Comparison of ENCODE assay signal across 10 cellular contexts in genomic region chr16:68972720-68973119, GRCh38.
A peak's percentile ranks its signal among the peaks of the same experiment; 100 is the strongest.
DNase-seq lines count a peak whose midpoint lies in the region; ATAC-seq and TF ChIP-seq lines count a peak whose summit lies in the region.
"Had no signal": no experiment of that assay in that cellular context is flagged by ENCODE, and none has a peak within 500 bp of the region (broad histone marks: within the 10 kb centered on the region; RNA-seq: fewer than 3 reads in every experiment).

No MANE protein-coding gene starts in this region.

- TF ChIP-seq CTCF in Calu3 (IDR thresholded peaks at IDR 0.05; ENCODE audit: unreplicated experiment) (no peak), NB4 (IDR thresholded peaks at IDR 0.05; ENCODE audit: low read depth, low read length) (peak; percentile 9), brain microvascular endothelial cell (IDR thresholded peaks at IDR 0.05; ENCODE audit: low read depth, low read length, missing control alignments) (peak; percentile 83), mucosa of descending colon (IDR thresholded peaks at IDR 0.05) (no peak)

- peaks cover 4% of the 10 kb centered on the region for H3K36me3 Mint-ChIP-seq in Calu3 (ENCODE audit: insufficient read depth, unreplicated experiment)
- peaks cover 23% of the 10 kb centered on the region for H3K36me3 Mint-ChIP-seq in activated CD4-positive, alpha-beta T cell treated with anti-CD3 and anti-CD28 coated beads, Interleukin-2, amount 10 ng/mL, durations not matched to agents 24 days and 14 days (ENCODE audit: low read depth)

- H3K27ac Mint-ChIP-seq in Calu3 (ENCODE audit: unreplicated experiment), result no peak overlapping the region
- no peak overlapping the region for H3K27ac Mint-ChIP-seq in activated CD4-positive, alpha-beta T cell treated with anti-CD3 and anti-CD28 coated beads, Interleukin-2, amount 10 ng/mL, durations not matched to agents 24 days and 14 days
- H3K27ac Mint-ChIP-seq: activated naive CD8-positive, alpha-beta T cell treated with anti-CD3 and anti-CD28 coated beads for 36 hours had no signal

- H3K9me3 ChIP-seq in mucosa of descending colon, result no peaks in the 10 kb centered on the region

- no peaks in the 10 kb centered on the region for H3K27me3 ChIP-seq in brain microvascular endothelial cell (replicated peaks)

- no peak overlapping the region for H3K4me3 Mint-ChIP-seq in Calu3 (ENCODE audit: low read depth, unreplicated experiment)
- no peak overlapping the region for H3K4me3 Mint-ChIP-seq in activated CD4-positive, alpha-beta T cell treated with anti-CD3 and anti-CD28 coated beads, Interleukin-2, amount 10 ng/mL, durations not matched to agents 24 days and 14 days
- H3K4me3 Mint-ChIP-seq: activated naive CD8-positive, alpha-beta T cell treated with anti-CD3 and anti-CD28 coated beads for 36 hours; T-cell had no signal

- TF ChIP-seq POLR2A in NB4 (IDR thresholded peaks at IDR 0.05; ENCODE audit: extremely low read depth, insufficient read length), result no peak

- H3K27me3 Mint-ChIP-seq in Calu3 (ENCODE audit: unreplicated experiment), result no peaks in the 10 kb centered on the region
- no peaks in the 10 kb centered on the region for H3K27me3 Mint-ChIP-seq in activated CD4-positive, alpha-beta T cell treated with anti-CD3 and anti-CD28 coated beads, Interleukin-2, amount 10 ng/mL, durations not matched to agents 24 days and 14 days
- H3K27me3 Mint-ChIP-seq: activated naive CD8-positive, alpha-beta T cell treated with anti-CD3 and anti-CD28 coated beads for 36 hours; T-cell had no signal

- no peaks in the 10 kb centered on the region for H3K9me3 Mint-ChIP-seq in Calu3 (ENCODE audit: low read depth, unreplicated experiment)
- no peaks in the 10 kb centered on the region for H3K9me3 Mint-ChIP-seq in activated CD4-positive, alpha-beta T cell treated with anti-CD3 and anti-CD28 coated beads, Interleukin-2, amount 10 ng/mL, durations not matched to agents 24 days and 14 days
- H3K9me3 Mint-ChIP-seq: activated naive CD8-positive, alpha-beta T cell treated with anti-CD3 and anti-CD28 coated beads for 36 hours; T-cell had no signal

- intact Hi-C loops in Calu3 (cut with micrococcal nuclease; ENCODE audit: unreplicated experiment) (no loop called here), mucosa of descending colon (cut with DNase I, micrococcal nuclease) (no loop called here)
- intact Hi-C loops in activated CD4-positive, alpha-beta T cell treated with anti-CD3 and anti-CD28 coated beads, Interleukin-2, amount 10 ng/mL, durations not matched to agents 24 days and 14 days (cut with micrococcal nuclease), result no loop called here

- ATAC-seq in mucosa of descending colon (peak; percentile 67), HG03378 (IDR thresholded peaks at IDR 0.05; ENCODE audit: unreplicated experiment) (no peak)
- ATAC-seq in activated CD4-positive, CD25-positive, alpha-beta regulatory T cell treated with anti-CD3 and anti-CD28 coated beads, Interleukin-2, amount 50 U/mL, for 24 hours, result no peak
- ATAC-seq: T-cell had no signal

- H3K4me3 ChIP-seq in NB4 (ENCODE audit: low read depth, low read length) (no peak overlapping the region), brain microvascular endothelial cell (ENCODE audit: low read depth, low read length) (no peak overlapping the region), mucosa of descending colon (no peak overlapping the region)

- H3K36me3 ChIP-seq in brain microvascular endothelial cell (replicated peaks) (no peaks in the 10 kb centered on the region), mucosa of descending colon (ENCODE audit: low read depth) (no peaks in the 10 kb centered on the region)

- no peak overlapping the region for H3K27ac ChIP-seq in brain microvascular endothelial cell

- peaks cover 15% of the 10 kb centered on the region for H3K4me1 Mint-ChIP-seq in Calu3 (ENCODE audit: low read depth, unreplicated experiment)
- no peaks in the 10 kb centered on the region for H3K4me1 Mint-ChIP-seq in activated CD4-positive, alpha-beta T cell treated with anti-CD3 and anti-CD28 coated beads, Interleukin-2, amount 10 ng/mL, durations not matched to agents 24 days and 14 days
- H3K4me1 Mint-ChIP-seq: activated naive CD8-positive, alpha-beta T cell treated with anti-CD3 and anti-CD28 coated beads for 36 hours; T-cell had no signal

- H3K4me1 ChIP-seq in mucosa of descending colon (ENCODE audit: low read depth), result no peaks in the 10 kb centered on the region

- in situ Hi-C loops in brain microvascular endothelial cell (cut with HindIII; ENCODE audit: low pct_ligation_motif_present, low sequenced_read_pairs), result no loop called here

- DNase-seq in Calu3 (peak; percentile 4), NB4 (ENCODE audit: low read depth) (peak; percentile 38), brain microvascular endothelial cell (peak; percentile 77), mucosa of descending colon (peak in 2 of 3 donors; percentile 47 to 48), middle frontal gyrus (ENCODE audit: extremely low spot score, low spot score) (no peak)
- no peak for DNase-seq in activated CD4-positive, alpha-beta T cell treated with anti-CD3 and anti-CD28 coated beads, Interleukin-2, amount 10 ng/mL, durations not matched to agents 24 days and 14 days
- DNase-seq: activated naive CD8-positive, alpha-beta T cell treated with anti-CD3 and anti-CD28 coated beads for 36 hours; T-cell had no signal

- BruUV-seq in Calu3 (replicated peaks; lab: Mats Ljungman, UMichigan), result no TSS peak

- CTCF ChIA-PET in Calu3 (lab: Charles Lee), result no interaction called here

Comparison
In these comparisons a context has a peak if more than half of its experiments do, and no peak if none do; other contexts are left out.
1. DNase-seq: peak in Calu3 (single experiment), NB4 (single experiment), brain microvascular endothelial cell (single experiment) and mucosa of descending colon (2 of 3); none in activated CD4-positive, alpha-beta T cell treated with anti-CD3 and anti-CD28 coated beads, Interleukin-2, amount 10 ng/mL, durations not matched to agents 24 days and 14 days (single experiment) and middle frontal gyrus (single experiment).
2. CTCF ChIP-seq: peak in NB4 (single experiment) and brain microvascular endothelial cell (single experiment); none in Calu3 (single experiment) and mucosa of descending colon (single experiment).